In genomic region chr4:80425701-80426100, GRCh38 we compare ENCODE assay signal across 13 cellular contexts.
DNase-seq lines count a peak whose midpoint lies in the region; ATAC-seq and TF ChIP-seq lines count a peak whose summit lies in the region.
"Had no signal": no experiment of that assay in that cellular context is flagged by ENCODE, and none has a peak within 500 bp of the region (broad histone marks: within the 10 kb centered on the region; RNA-seq: fewer than 3 reads in every experiment).

No MANE protein-coding gene starts in this region.

- H3K27me3 Mint-ChIP-seq in immature natural killer cell (ENCODE audit: low read depth in 3 of 3) (no peaks in the 10 kb centered on the region), nephron (ENCODE audit: low read depth) (peaks cover 3% of the 10 kb centered on the region)
- H3K27me3 Mint-ChIP-seq: B cell; CD4-positive, alpha-beta T cell had no signal

- ATAC-seq in heart right ventricle: no peak
- ATAC-seq: HCT116 had no signal

- no peak overlapping the region for H2AFZ ChIP-seq in hepatocyte

- no peaks in the 10 kb centered on the region for H3K9me3 Mint-ChIP-seq in immature natural killer cell
- H3K9me3 Mint-ChIP-seq in nephron: peaks cover 2% of the 10 kb centered on the region

- H3K79me2 ChIP-seq in hepatocyte: no peaks in the 10 kb centered on the region

- intact Hi-C loops in heart right ventricle (cut with DNase I): no loop called here

- H3K4me1 ChIP-seq in HAP-1 (peaks cover 28% of the 10 kb centered on the region), hepatocyte (ENCODE audit: insufficient read depth) (no peaks in the 10 kb centered on the region), heart right ventricle (no peaks in the 10 kb centered on the region)

- H3K4me3 ChIP-seq in HAP-1 (no peak overlapping the region), hepatocyte (no peak overlapping the region), heart right ventricle (no peak overlapping the region)

- H3K9me2 ChIP-seq in hepatocyte (replicated peaks; ENCODE audit: insufficient read depth): no peaks in the 10 kb centered on the region

- H4K20me1 ChIP-seq in hepatocyte (ENCODE audit: insufficient read depth, poor library complexity, severe bottlenecking): no peaks in the 10 kb centered on the region

- H3K27me3 ChIP-seq in HAP-1 (ENCODE audit: low read depth) (no peaks in the 10 kb centered on the region), hepatocyte (no peaks in the 10 kb centered on the region), heart right ventricle (no peaks in the 10 kb centered on the region)

- H3K4me2 ChIP-seq in hepatocyte: no peak overlapping the region

- no peaks in the 10 kb centered on the region for H3K36me3 ChIP-seq in HAP-1 (replicated peaks)
- H3K36me3 ChIP-seq in hepatocyte (replicated peaks; ENCODE audit: insufficient read depth, low read depth): no peaks in the 10 kb centered on the region
- no peaks in the 10 kb centered on the region for H3K36me3 ChIP-seq in heart right ventricle

- H3K36me3 Mint-ChIP-seq in immature natural killer cell (no peaks in the 10 kb centered on the region), nephron (ENCODE audit: low read depth) (no peaks in the 10 kb centered on the region)

- peak overlapping the region; percentile 71 to 93 (median 91) for H3K27ac Mint-ChIP-seq in immature natural killer cell
- peak overlapping the region in 2 of 3 experiments; percentile 47 to 73 for H3K27ac Mint-ChIP-seq in nephron
- H3K27ac Mint-ChIP-seq: B cell; CD4-positive, alpha-beta T cell had no signal

- H3K4me1 Mint-ChIP-seq in immature natural killer cell (peaks cover 23 to 56% of the 10 kb centered on the region in 2 donors), nephron (no peaks in the 10 kb centered on the region)
- H3K4me1 Mint-ChIP-seq: B cell had no signal

- 27% methylated on average over 1 of the region's 1 CpG for WGBS in hepatocyte (ENCODE audit: low lambda C conversion rate, missing lambda C conversion rate)
- 16 to 45% methylated on average over 1 of the region's 1 CpG for WGBS in heart right ventricle, 2 donors

- no peaks in the 10 kb centered on the region for H3K9me3 ChIP-seq in HAP-1
- no peaks in the 10 kb centered on the region for H3K9me3 ChIP-seq in hepatocyte (ENCODE audit: low read depth)
- no peaks in the 10 kb centered on the region for H3K9me3 ChIP-seq in heart right ventricle

- in situ Hi-C loops in HAP-1 (cut with MboI; ENCODE audit: low sequenced_read_pairs): no loop called here
- in situ Hi-C loops in KBM-7 (cut with MboI; ENCODE audit: low pct_unique_long_range_greater_than_20kb, low sequenced_read_pairs): no loop called here

- H3K4me3 Mint-ChIP-seq in immature natural killer cell: peak overlapping the region; percentile 31 to 75 (median 55)
- H3K4me3 Mint-ChIP-seq in nephron: no peak overlapping the region
- H3K4me3 Mint-ChIP-seq: B cell; CD4-positive, alpha-beta T cell had no signal

- DNase-seq in HAP-1 (ENCODE audit: low spot score in 2 of 2): peak; percentile 59 to 96
- DNase-seq in NCI-H1930 (lab: John Stamatoyannopoulos, UW): peak; percentile 24 to 67
- DNase-seq in immature natural killer cell: peak in 2 of 3 donors; percentile 16 to 23
- no peak for DNase-seq in hepatocyte (ENCODE audit: low spot score)
- DNase-seq in heart right ventricle: no peak
- DNase-seq in KBM-7: no peak
- DNase-seq: C1 segment of cervical spinal cord; Calu3; CD4-positive, alpha-beta T cell; DMS 273 treated with DMSO at 0.1 percent for 48 hours had no signal

- H3K27ac ChIP-seq in hepatocyte: no peak overlapping the region
- no peak overlapping the region for H3K27ac ChIP-seq in heart right ventricle

- no peak for TF ChIP-seq CTCF in nephron (IDR thresholded peaks at IDR 0.05; ENCODE audit: unreplicated experiment in 3 of 3)
- no peak for TF ChIP-seq CTCF in hepatocyte (IDR thresholded peaks at IDR 0.05; ENCODE audit: poor library complexity)
- no peak for TF ChIP-seq CTCF in heart right ventricle (IDR thresholded peaks at IDR 0.05)

Comparison
In these comparisons a context has a peak if more than half of its experiments do, and no peak if none do; other contexts are left out.
1. DNase-seq: peak in HAP-1 (2 of 2), NCI-H1930 (2 of 2) and immature natural killer cell (2 of 3); none in hepatocyte (single experiment), heart right ventricle (0 of 2) and KBM-7 (single experiment).
2. H3K4me3 Mint-ChIP-seq: peak in immature natural killer cell (5 of 5); none in nephron (0 of 3).